Comparison of ENCODE assay signal across 8 cellular contexts in genomic region chr16:70778901-70779309, GRCh38. TPM values are rescaled to one million over a fixed set of nuclear protein-coding genes. Genes with fewer than 3 reads are reported as not detected.
A peak's percentile ranks its signal among the peaks of the same experiment; 100 is the strongest.
DNase-seq lines count a peak whose midpoint lies in the region; ATAC-seq, FAIRE-seq and TF ChIP-seq lines count a peak whose summit lies in the region.

No MANE protein-coding gene starts in this region.

- no peak overlapping the region for H3K9ac ChIP-seq in kidney (ENCODE audit: low read length in 2 of 2)

- TF ChIP-seq CTCF in astrocyte of the cerebellum (IDR thresholded peaks at IDR 0.05; ENCODE audit: low read depth, low read length, missing control alignments) (no peak), kidney (IDR thresholded peaks at IDR 0.05; ENCODE audit: borderline replicate concordance, extremely low read depth, insufficient read depth) (no peak)

- intact Hi-C loops in kidney (cut with DNase I) = no loop called here

- H3K27ac ChIP-seq in kidney (ENCODE audit: low read depth in 2 of 2, low read length in 2 of 2) = no peak overlapping the region

- no peak for FAIRE-seq in kidney (lab: Jason Lieb, UNC)

- in situ Hi-C loops in astrocyte of the cerebellum (cut with HindIII; ENCODE audit: low sequenced_read_pairs) = no loop called here

- H3K9me3 ChIP-seq in kidney (ENCODE audit: control insufficient read depth in 1 of 2, low read length in 2 of 2) = no peaks in the 10 kb centered on the region

- no peak overlapping the region for H3K4me3 ChIP-seq in astrocyte of the cerebellum (ENCODE audit: low read depth, low read length)
- H3K4me3 ChIP-seq in kidney (ENCODE audit: low read length in 2 of 2) = no peak overlapping the region

- H3K36me3 ChIP-seq in kidney (ENCODE audit: control insufficient read depth in 1 of 2, insufficient read depth in 2 of 2, low read length in 2 of 2) = peaks cover 27 to 56% of the 10 kb centered on the region in 2 donors

- DNase-seq in 8988T = peak; percentile 82
- peak; percentile 82 for DNase-seq in HT1080 (ENCODE audit: low read depth)
- peak; percentile 66 for DNase-seq in astrocyte of the cerebellum (ENCODE audit: low read depth)
- peak; percentile 76 for DNase-seq in kidney
- no peak for DNase-seq in SIG-M5 treated with dmso at 0.1 percent for 504 hours (lab: John Stamatoyannopoulos, UW; ENCODE audit: unreplicated experiment)
- DNase-seq in stimulated activated CD4-positive, alpha-beta T cell treated with anti-CD3 and anti-CD28 coated beads, Interleukin-1b, Interleukin-23, amount 100 ng/mL, for 48 hours = no peak

- ATAC-seq in HG03196 (IDR thresholded peaks at IDR 0.05; ENCODE audit: unreplicated experiment) (no peak), GM21786 (IDR thresholded peaks at IDR 0.05; ENCODE audit: unreplicated experiment) (no peak)

- H3K4me1 ChIP-seq in kidney (ENCODE audit: control insufficient read depth in 1 of 2, insufficient read depth in 1 of 2, low read depth in 1 of 2, low read length in 2 of 2) = no peaks in the 10 kb centered on the region

RNA-seq across cellular contexts. Expression of gene VAC14, which starts 22.1 kb away (rescaled TPM):
- 70.7 and 103 TPM in 2 replicates for total RNA-seq in HT1080 (2014; rRNA removed; shearing (Covaris generic))
- polyA plus RNA-seq in HT1080 (2015; cell fraction: cytosol; rRNA removed) = 50.5 and 58.3 TPM in 2 replicates
- polyA plus RNA-seq in HT1080 (2015; cell fraction: nucleus; rRNA removed) = 42.9 and 48.6 TPM in 2 replicates
- total RNA-seq in kidney = 36.8 TPM
- polyA plus RNA-seq in kidney (ENCODE audit: insufficient read depth, low read depth, low replicate concordance) = 41.9 TPM

Comparison
In these comparisons a context has a peak if more than half of its experiments do, and no peak if none do; other contexts are left out.
1. DNase-seq: peak in 8988T (single experiment), HT1080 (single experiment), astrocyte of the cerebellum (single experiment) and kidney (single experiment); none in SIG-M5 treated with dmso at 0.1 percent for 504 hours (single experiment) and stimulated activated CD4-positive, alpha-beta T cell treated with anti-CD3 and anti-CD28 coated beads, Interleukin-1b, Interleukin-23, amount 100 ng/mL, for 48 hours (single experiment).